In the genomic region with DNA sequence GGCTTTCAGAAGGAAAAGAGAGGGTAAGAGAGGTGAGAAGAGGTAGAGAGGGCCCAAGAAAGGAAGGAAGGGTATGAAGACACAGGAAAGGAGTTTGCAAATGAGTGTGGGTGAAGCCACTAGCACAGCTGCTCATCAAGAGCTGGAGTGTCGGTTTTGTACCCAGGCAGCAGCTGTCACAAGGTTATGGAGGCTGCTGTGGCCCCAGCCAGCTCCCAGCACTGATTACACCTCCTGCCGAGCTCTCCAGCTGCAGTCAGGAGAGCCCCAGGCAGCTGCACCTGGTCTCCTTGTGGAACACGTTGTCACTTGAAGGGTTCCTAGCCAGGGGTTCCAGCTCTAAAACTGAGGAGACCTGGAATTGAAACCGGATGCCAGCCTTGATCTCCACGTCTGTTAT, we compare ENCODE assay signal across 1 cellular context.
TF ChIP-seq lines count a peak whose summit lies in the region.

No MANE protein-coding gene starts in this region.

TF ChIP-seq in HepG2, 621 proteins besides CTCF, POLR2A, EP300 and RAD21 (continued from another document):
- TF ChIP-seq, protein P1, sequence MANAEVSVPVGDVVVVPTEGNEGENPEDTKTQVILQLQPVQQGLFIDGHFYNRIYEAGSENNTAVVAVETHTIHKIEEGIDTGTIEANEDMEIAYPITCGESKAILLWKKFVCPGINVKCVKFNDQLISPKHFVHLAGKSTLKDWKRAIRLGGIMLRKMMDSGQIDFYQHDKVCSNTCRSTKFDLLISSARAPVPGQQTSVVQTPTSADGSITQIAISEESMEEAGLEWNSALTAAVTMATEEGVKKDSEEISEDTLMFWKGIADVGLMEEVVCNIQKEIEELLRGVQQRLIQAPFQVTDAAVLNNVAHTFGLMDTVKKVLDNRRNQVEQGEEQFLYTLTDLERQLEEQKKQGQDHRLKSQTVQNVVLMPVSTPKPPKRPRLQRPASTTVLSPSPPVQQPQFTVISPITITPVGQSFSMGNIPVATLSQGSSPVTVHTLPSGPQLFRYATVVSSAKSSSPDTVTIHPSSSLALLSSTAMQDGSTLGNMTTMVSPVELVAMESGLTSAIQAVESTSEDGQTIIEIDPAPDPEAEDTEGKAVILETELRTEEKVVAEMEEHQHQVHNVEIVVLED (CRISPR knock-in tag; IDR thresholded peaks at IDR 0.05; ENCODE audit: borderline replicate concordance) = no peak
- TF ChIP-seq ZNF207 (IDR thresholded peaks at IDR 0.05; ENCODE audit: borderline replicate concordance) (no peak), ZNF776 (CRISPR knock-in tag; IDR thresholded peaks at IDR 0.05) (no peak), ZNF552 (CRISPR knock-in tag; IDR thresholded peaks at IDR 0.05; ENCODE audit: borderline replicate concordance) (no peak), SP4 (CRISPR knock-in tag; IDR thresholded peaks at IDR 0.05) (no peak), EZH2 (conservative IDR thresholded peaks at IDR 0.05; ENCODE audit: low read depth, low read length) (no peak)
- TF ChIP-seq, protein P2, sequence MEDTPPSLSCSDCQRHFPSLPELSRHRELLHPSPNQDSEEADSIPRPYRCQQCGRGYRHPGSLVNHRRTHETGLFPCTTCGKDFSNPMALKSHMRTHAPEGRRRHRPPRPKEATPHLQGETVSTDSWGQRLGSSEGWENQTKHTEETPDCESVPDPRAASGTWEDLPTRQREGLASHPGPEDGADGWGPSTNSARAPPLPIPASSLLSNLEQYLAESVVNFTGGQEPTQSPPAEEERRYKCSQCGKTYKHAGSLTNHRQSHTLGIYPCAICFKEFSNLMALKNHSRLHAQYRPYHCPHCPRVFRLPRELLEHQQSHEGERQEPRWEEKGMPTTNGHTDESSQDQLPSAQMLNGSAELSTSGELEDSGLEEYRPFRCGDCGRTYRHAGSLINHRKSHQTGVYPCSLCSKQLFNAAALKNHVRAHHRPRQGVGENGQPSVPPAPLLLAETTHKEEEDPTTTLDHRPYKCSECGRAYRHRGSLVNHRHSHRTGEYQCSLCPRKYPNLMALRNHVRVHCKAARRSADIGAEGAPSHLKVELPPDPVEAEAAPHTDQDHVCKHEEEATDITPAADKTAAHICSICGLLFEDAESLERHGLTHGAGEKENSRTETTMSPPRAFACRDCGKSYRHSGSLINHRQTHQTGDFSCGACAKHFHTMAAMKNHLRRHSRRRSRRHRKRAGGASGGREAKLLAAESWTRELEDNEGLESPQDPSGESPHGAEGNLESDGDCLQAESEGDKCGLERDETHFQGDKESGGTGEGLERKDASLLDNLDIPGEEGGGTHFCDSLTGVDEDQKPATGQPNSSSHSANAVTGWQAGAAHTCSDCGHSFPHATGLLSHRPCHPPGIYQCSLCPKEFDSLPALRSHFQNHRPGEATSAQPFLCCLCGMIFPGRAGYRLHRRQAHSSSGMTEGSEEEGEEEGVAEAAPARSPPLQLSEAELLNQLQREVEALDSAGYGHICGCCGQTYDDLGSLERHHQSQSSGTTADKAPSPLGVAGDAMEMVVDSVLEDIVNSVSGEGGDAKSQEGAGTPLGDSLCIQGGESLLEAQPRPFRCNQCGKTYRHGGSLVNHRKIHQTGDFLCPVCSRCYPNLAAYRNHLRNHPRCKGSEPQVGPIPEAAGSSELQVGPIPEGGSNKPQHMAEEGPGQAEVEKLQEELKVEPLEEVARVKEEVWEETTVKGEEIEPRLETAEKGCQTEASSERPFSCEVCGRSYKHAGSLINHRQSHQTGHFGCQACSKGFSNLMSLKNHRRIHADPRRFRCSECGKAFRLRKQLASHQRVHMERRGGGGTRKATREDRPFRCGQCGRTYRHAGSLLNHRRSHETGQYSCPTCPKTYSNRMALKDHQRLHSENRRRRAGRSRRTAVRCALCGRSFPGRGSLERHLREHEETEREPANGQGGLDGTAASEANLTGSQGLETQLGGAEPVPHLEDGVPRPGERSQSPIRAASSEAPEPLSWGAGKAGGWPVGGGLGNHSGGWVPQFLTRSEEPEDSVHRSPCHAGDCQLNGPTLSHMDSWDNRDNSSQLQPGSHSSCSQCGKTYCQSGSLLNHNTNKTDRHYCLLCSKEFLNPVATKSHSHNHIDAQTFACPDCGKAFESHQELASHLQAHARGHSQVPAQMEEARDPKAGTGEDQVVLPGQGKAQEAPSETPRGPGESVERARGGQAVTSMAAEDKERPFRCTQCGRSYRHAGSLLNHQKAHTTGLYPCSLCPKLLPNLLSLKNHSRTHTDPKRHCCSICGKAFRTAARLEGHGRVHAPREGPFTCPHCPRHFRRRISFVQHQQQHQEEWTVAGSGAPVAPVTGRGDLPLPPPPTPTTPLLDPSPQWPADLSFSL (CRISPR knock-in tag; IDR thresholded peaks at IDR 0.05) = no peak
